1 cellular context compared by ENCODE assay signal in genomic region chrX:137032841-137033773, GRCh38.
TF ChIP-seq lines count a peak whose summit lies in the region.

No MANE protein-coding gene starts in this region.

TF ChIP-seq in SK-N-SH, 30 proteins besides CTCF, POLR2A, EP300 and RAD21 (continued from another document):
- TF ChIP-seq TAF1 (IDR thresholded peaks at IDR 0.05; ENCODE audit: borderline replicate concordance, low read depth, low read length) (no peak), MAX (IDR thresholded peaks at IDR 0.05; ENCODE audit: low read depth) (no peak), MXI1 (IDR thresholded peaks at IDR 0.05; ENCODE audit: low read depth, low read length) (no peak), CHD2 (IDR thresholded peaks at IDR 0.05; ENCODE audit: low read length, partially characterized antibody) (no peak), ZBTB33 (IDR thresholded peaks at IDR 0.05; ENCODE audit: borderline replicate concordance, low read depth) (no peak), FOXJ3 (CRISPR knock-in tag; IDR thresholded peaks at IDR 0.05) (no peak), PBX3 (IDR thresholded peaks at IDR 0.05) (no peak), IRF3 (IDR thresholded peaks at IDR 0.05; ENCODE audit: low read depth, low read length) (no peak), TCF12 (IDR thresholded peaks at IDR 0.05) (no peak), YY1 (IDR thresholded peaks at IDR 0.05; ENCODE audit: low read depth) (no peak), REST (IDR thresholded peaks at IDR 0.05; ENCODE audit: low read depth, low read length) (no peak), RXRA (IDR thresholded peaks at IDR 0.05; ENCODE audit: borderline replicate concordance, low read depth) (no peak), FOXM1 (IDR thresholded peaks at IDR 0.05; ENCODE audit: low read depth) (no peak)
TF ChIP-seq in SK-N-SH: peak in this region for 0.
